Comparison of ENCODE assay signal across 17 cellular contexts in the genomic region with DNA sequence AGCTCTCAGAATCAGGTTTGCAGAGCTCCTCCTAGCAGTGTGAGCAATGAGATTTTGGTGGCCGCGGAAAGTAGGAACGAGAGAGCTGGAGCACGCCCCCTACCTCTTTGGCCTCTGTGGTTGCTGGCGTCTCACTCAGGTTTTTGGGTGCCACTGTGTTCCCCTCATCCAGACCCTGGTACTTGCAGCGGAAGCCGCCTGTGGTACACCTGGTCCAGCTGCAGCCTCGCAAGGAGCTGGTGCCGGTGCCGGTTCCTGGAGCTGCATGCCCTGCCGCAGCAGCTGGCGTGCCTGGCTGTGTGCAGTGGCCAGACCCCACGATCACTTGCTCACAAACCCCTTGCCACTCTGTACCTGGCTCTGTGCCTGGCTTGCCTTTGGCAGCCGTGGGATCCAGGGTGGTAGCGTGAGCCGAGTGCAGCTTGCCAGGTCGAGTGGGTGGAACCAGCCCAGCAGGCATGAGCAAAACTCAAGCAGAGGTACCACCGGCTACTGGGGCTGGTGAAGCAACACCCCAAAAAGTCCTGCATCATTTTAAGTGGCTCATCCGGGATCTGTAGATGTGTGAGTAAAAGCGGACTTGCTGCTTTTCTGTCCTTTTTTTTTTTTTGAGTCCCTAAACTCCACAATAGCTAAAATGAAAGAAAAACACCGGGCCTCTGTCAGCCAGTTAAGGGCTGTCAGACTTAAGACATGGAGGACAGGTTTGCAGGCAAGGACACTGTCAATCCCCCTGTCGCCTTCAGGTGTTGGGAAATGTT.
DNase-seq lines count a peak whose midpoint lies in the region; ATAC-seq and TF ChIP-seq lines count a peak whose summit lies in the region.
"Had no signal": no experiment of that assay in that cellular context is flagged by ENCODE, and none has a peak within 500 bp of the region (broad histone marks: within the 10 kb centered on the region; RNA-seq: fewer than 3 reads in every experiment).

No MANE protein-coding gene starts in this region.

- H3K27ac Mint-ChIP-seq in neural progenitor cell: no peak overlapping the region
- no peak overlapping the region for H3K27ac Mint-ChIP-seq in progenitor cell of endocrine pancreas
- H3K27ac Mint-ChIP-seq: activated naive CD4-positive, alpha-beta T cell treated with anti-CD3 and anti-CD28 coated beads, Interleukin-2, amount 10 ng/mL, durations not matched to agents 7 days and 5 days; B cell had no signal

- H3K79me2 ChIP-seq in SU-DHL-6 (ENCODE audit: insufficient read depth, low read length) (no peaks in the 10 kb centered on the region), neural progenitor cell (ENCODE audit: low read depth) (no peaks in the 10 kb centered on the region)

- H3K4me3 Mint-ChIP-seq in neural progenitor cell: no peak overlapping the region
- no peak overlapping the region for H3K4me3 Mint-ChIP-seq in progenitor cell of endocrine pancreas (ENCODE audit: low read depth)
- H3K4me3 Mint-ChIP-seq: activated naive CD4-positive, alpha-beta T cell treated with anti-CD3 and anti-CD28 coated beads, Interleukin-2, amount 10 ng/mL, durations not matched to agents 7 days and 5 days; B cell had no signal

- intact Hi-C loops in spleen (cut with DNase I; ENCODE audit: low total_unique reads): no loop called here

- no peak for TF ChIP-seq POLR2A in spleen (IDR thresholded peaks at IDR 0.05)

- H3K4me1 Mint-ChIP-seq in neural progenitor cell: no peaks in the 10 kb centered on the region
- no peaks in the 10 kb centered on the region for H3K4me1 Mint-ChIP-seq in progenitor cell of endocrine pancreas (ENCODE audit: low read depth)
- H3K4me1 Mint-ChIP-seq: activated naive CD4-positive, alpha-beta T cell treated with anti-CD3 and anti-CD28 coated beads, Interleukin-2, amount 10 ng/mL, durations not matched to agents 7 days and 5 days; B cell had no signal

- H3K4me2 ChIP-seq in SU-DHL-6 (ENCODE audit: low read depth, low read length, poor library complexity, severe bottlenecking) (no peak overlapping the region), neural progenitor cell (no peak overlapping the region)
- H3K4me2 ChIP-seq: PC-9 had no signal

- no peaks in the 10 kb centered on the region for H3K27me3 Mint-ChIP-seq in neural progenitor cell (ENCODE audit: insufficient read depth, low read depth)
- no peaks in the 10 kb centered on the region for H3K27me3 Mint-ChIP-seq in progenitor cell of endocrine pancreas
- H3K27me3 Mint-ChIP-seq: activated naive CD4-positive, alpha-beta T cell treated with anti-CD3 and anti-CD28 coated beads, Interleukin-2, amount 10 ng/mL, durations not matched to agents 7 days and 5 days; B cell had no signal

- H2AFZ ChIP-seq in SU-DHL-6 (ENCODE audit: low read depth, low read length, severe bottlenecking) (peak overlapping the region; percentile 84), neural progenitor cell (replicated peaks) (peak overlapping the region; percentile 67)
- H2AFZ ChIP-seq: PC-9 had no signal

- H3K36me3 ChIP-seq in MG63 (no peaks in the 10 kb centered on the region), SU-DHL-6 (ENCODE audit: low read length) (no peaks in the 10 kb centered on the region), neural progenitor cell (no peaks in the 10 kb centered on the region), spleen (no peaks in the 10 kb centered on the region)
- H3K36me3 ChIP-seq: left lung, suprapubic skin had no signal

- peak overlapping the region; percentile 27 for H3K4me3 ChIP-seq in MG63
- no peak overlapping the region for H3K4me3 ChIP-seq in SU-DHL-6 (ENCODE audit: insufficient read depth, low read length, poor library complexity, severe bottlenecking)
- H3K4me3 ChIP-seq in neural progenitor cell: no peak overlapping the region
- no peak overlapping the region for H3K4me3 ChIP-seq in spleen
- H3K4me3 ChIP-seq: left lung, PC-9, skin epidermis, suprapubic skin had no signal

- no peaks in the 10 kb centered on the region for H3K9me3 ChIP-seq in MG63
- H3K9me3 ChIP-seq in SU-DHL-6 (ENCODE audit: insufficient read depth, low read length): no peaks in the 10 kb centered on the region
- no peaks in the 10 kb centered on the region for H3K9me3 ChIP-seq in neural progenitor cell (ENCODE audit: low read depth)
- peaks cover 0 to 5% (median 0%) of the 10 kb centered on the region in 8 donors for H3K9me3 ChIP-seq in spleen
- H3K9me3 ChIP-seq: left lung, suprapubic skin had no signal

- H3K9me2 ChIP-seq in SU-DHL-6 (replicated peaks; ENCODE audit: insufficient read depth, low read length): no peaks in the 10 kb centered on the region

- H3K27me3 ChIP-seq in MG63: no peaks in the 10 kb centered on the region
- no peaks in the 10 kb centered on the region for H3K27me3 ChIP-seq in SU-DHL-6 (ENCODE audit: low read length)
- no peaks in the 10 kb centered on the region for H3K27me3 ChIP-seq in neural progenitor cell
- no peaks in the 10 kb centered on the region for H3K27me3 ChIP-seq in spleen (replicated peaks in 1 of 7)
- H3K27me3 ChIP-seq: left lung, suprapubic skin had no signal

- H3K36me3 Mint-ChIP-seq in neural progenitor cell (no peaks in the 10 kb centered on the region), progenitor cell of endocrine pancreas (ENCODE audit: insufficient read depth) (no peaks in the 10 kb centered on the region)
- H3K36me3 Mint-ChIP-seq: activated naive CD4-positive, alpha-beta T cell treated with anti-CD3 and anti-CD28 coated beads, Interleukin-2, amount 10 ng/mL, durations not matched to agents 7 days and 5 days had no signal

- H4K20me1 ChIP-seq in SU-DHL-6 (ENCODE audit: low read depth, low read length) (no peaks in the 10 kb centered on the region), neural progenitor cell (ENCODE audit: low read depth) (no peaks in the 10 kb centered on the region)

- 89 to 94% (median 90%) methylated on average over 17 to 22 of the region's 22 CpGs for WGBS in spleen, 5 donors

- DNase-seq in DMS53 treated with DMSO at 0.1 percent for 48 hours (lab: John Stamatoyannopoulos, UW; ENCODE audit: unreplicated experiment) (peak; percentile 40), MG63 (peak; percentile 30), neural progenitor cell (ENCODE audit: low spot score) (no peak), progenitor cell of endocrine pancreas (ENCODE audit: low spot score, unreplicated experiment) (no peak), spleen (no peak)
- DNase-seq: activated CD4-positive, alpha-beta T cell treated with anti-CD3 and anti-CD28 coated beads, Interleukin-2, amount 50 U/mL, for 4 hours; activated naive CD4-positive, alpha-beta T cell treated with anti-CD3 and anti-CD28 coated beads, Interleukin-2, amount 10 ng/mL, durations not matched to agents 7 days and 5 days; Calu3; cortex of kidney; foreskin melanocyte had no signal

- no peaks in the 10 kb centered on the region for H3K4me1 ChIP-seq in neural progenitor cell
- H3K4me1 ChIP-seq in spleen: no peaks in the 10 kb centered on the region
- H3K4me1 ChIP-seq: left lung, suprapubic skin had no signal

- H3K9ac ChIP-seq in SU-DHL-6 (ENCODE audit: low read length) (no peak overlapping the region), neural progenitor cell (no peak overlapping the region)

- no peaks in the 10 kb centered on the region for H3K9me3 Mint-ChIP-seq in neural progenitor cell
- H3K9me3 Mint-ChIP-seq in progenitor cell of endocrine pancreas (ENCODE audit: low read depth): no peaks in the 10 kb centered on the region
- H3K9me3 Mint-ChIP-seq: activated naive CD4-positive, alpha-beta T cell treated with anti-CD3 and anti-CD28 coated beads, Interleukin-2, amount 10 ng/mL, durations not matched to agents 7 days and 5 days had no signal

- no peak for ATAC-seq in HG02623 (IDR thresholded peaks at IDR 0.05; ENCODE audit: unreplicated experiment)
- ATAC-seq: left lung had no signal

- TF ChIP-seq CTCF in SU-DHL-6 (IDR thresholded peaks at IDR 0.05; ENCODE audit: insufficient read depth, low read length, poor library complexity, severe bottlenecking) (no peak), neural progenitor cell (IDR thresholded peaks at IDR 0.05) (no peak), progenitor cell of endocrine pancreas (IDR thresholded peaks at IDR 0.05; ENCODE audit: unreplicated experiment) (no peak), spleen (IDR thresholded peaks at IDR 0.05 in 8 of 11, conservative IDR thresholded peaks at IDR 0.05 in 3 of 11) (no peak)

- H3F3A ChIP-seq in SU-DHL-6 (ENCODE audit: insufficient read depth) (no peaks in the 10 kb centered on the region), neural progenitor cell (ENCODE audit: low read depth) (no peaks in the 10 kb centered on the region)

- H3K27ac ChIP-seq in SU-DHL-6 (ENCODE audit: low read depth, low read length) (no peak overlapping the region), neural progenitor cell (no peak overlapping the region), spleen (no peak overlapping the region)
- H3K27ac ChIP-seq: left lung, PC-9, skin epidermis, suprapubic skin had no signal

Comparison
In these comparisons a context has a peak if more than half of its experiments do, and no peak if none do; other contexts are left out.
1. DNase-seq: peak in DMS53 treated with DMSO at 0.1 percent for 48 hours (single experiment) and MG63 (single experiment); none in neural progenitor cell (single experiment), progenitor cell of endocrine pancreas (single experiment) and spleen (single experiment).